ENCODE assay signal across 11 cellular contexts in the genomic region with DNA sequence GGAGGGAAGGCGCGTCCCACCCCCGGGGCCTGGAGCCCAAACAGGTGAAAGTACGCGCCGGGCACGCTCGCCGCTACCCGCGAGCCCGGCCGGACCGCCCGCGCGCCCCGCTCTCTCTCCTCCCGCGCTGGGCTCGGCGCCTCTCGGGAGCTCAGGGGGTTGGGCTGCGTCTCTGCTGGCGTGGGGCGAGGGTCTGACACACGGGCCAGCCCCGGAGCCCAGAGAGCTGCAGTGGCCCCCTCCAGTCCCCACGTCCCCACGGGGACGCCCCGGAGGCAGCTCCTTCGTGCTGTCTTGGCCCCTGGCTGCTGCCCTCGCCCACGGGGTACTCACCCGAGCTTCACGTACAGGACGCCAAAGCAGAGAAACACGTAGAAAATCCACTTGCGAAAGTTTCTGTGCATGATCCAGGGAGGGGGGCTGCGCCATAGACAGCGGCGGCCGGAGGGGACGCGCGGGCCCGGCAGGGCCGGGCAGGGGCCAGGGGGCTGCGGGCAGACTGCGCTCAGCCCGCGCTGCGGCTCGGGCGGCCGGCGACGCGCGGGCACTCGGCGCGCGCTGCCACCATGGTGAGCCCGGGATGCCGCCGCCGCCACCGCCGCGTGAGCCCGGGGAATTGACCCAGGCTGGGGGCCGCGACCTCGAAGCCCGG. TPM values are rescaled to one million over a fixed set of nuclear protein-coding genes. Genes with fewer than 3 reads are reported as not detected.
DNase-seq lines count a peak whose midpoint lies in the region; ATAC-seq, FAIRE-seq and TF ChIP-seq lines count a peak whose summit lies in the region.
"Had no signal": no experiment of that assay in that cellular context is flagged by ENCODE, and none has a peak within 500 bp of the region (broad histone marks: within the 10 kb centered on the region; RNA-seq: fewer than 3 reads in every experiment).

No MANE protein-coding gene starts in this region.

- peaks cover 20% of the 10 kb centered on the region for H3K27me3 Mint-ChIP-seq in activated naive CD4-positive, alpha-beta T cell treated with anti-CD3 and anti-CD28 coated beads, Interleukin-2, amount 50 U/mL, for 24 hours
- peaks cover 37% of the 10 kb centered on the region for H3K27me3 Mint-ChIP-seq in astrocyte (ENCODE audit: low read depth, unreplicated experiment)
- H3K27me3 Mint-ChIP-seq in CD4-positive, alpha-beta memory T cell, result peaks cover 25 to 26% of the 10 kb centered on the region in 2 donors

- TF ChIP-seq CTCF in astrocyte (IDR thresholded peaks at IDR 0.05; ENCODE audit: insufficient read depth, low read depth, low read length), result no peak

- H3K27ac ChIP-seq in astrocyte (ENCODE audit: low read depth, low read length), result no peak overlapping the region
- no peak overlapping the region for H3K27ac ChIP-seq in thymus (ENCODE audit: low read depth)
- H3K27ac ChIP-seq in CD4-positive, alpha-beta memory T cell (ENCODE audit: low read depth, low read length), result no peak overlapping the region

- H2AFZ ChIP-seq in astrocyte (ENCODE audit: low read depth, low read length), result no peak overlapping the region

- DNase-seq in activated naive CD4-positive, alpha-beta T cell treated with anti-CD3 and anti-CD28 coated beads, Interleukin-2, amount 50 U/mL, for 72 hours (ENCODE audit: low spot score in 2 of 2), result no peak
- DNase-seq in astrocyte (ENCODE audit: low read depth) (no peak), left kidney (ENCODE audit: low read depth, low spot score) (peak; percentile 55), hippocampal formation (lab: John Stamatoyannopoulos, UW) (no peak)
- DNase-seq in CD4-positive, alpha-beta memory T cell, result no peak

- H3K36me3 ChIP-seq in astrocyte (ENCODE audit: insufficient read depth, low read length) (no peaks in the 10 kb centered on the region), thymus (ENCODE audit: control insufficient read depth, insufficient read depth) (no peaks in the 10 kb centered on the region)
- no peaks in the 10 kb centered on the region for H3K36me3 ChIP-seq in CD4-positive, alpha-beta memory T cell (ENCODE audit: insufficient read depth, low read length)

- no peaks in the 10 kb centered on the region for H3K36me3 Mint-ChIP-seq in activated naive CD4-positive, alpha-beta T cell treated with anti-CD3 and anti-CD28 coated beads, Interleukin-2, amount 50 U/mL, for 24 hours
- no peaks in the 10 kb centered on the region for H3K36me3 Mint-ChIP-seq in activated naive CD4-positive, alpha-beta T cell treated with anti-CD3 and anti-CD28 coated beads, Interleukin-2, amount 50 U/mL, for 72 hours
- no peaks in the 10 kb centered on the region for H3K36me3 Mint-ChIP-seq in astrocyte (ENCODE audit: low read depth, unreplicated experiment)
- H3K36me3 Mint-ChIP-seq in CD4-positive, alpha-beta memory T cell, result no peaks in the 10 kb centered on the region
- H3K36me3 Mint-ChIP-seq: CD8-positive, alpha-beta T cell had no signal

- H3K27me3 ChIP-seq in astrocyte (ENCODE audit: insufficient read depth, low read length) (peaks cover 23% of the 10 kb centered on the region), thymus (ENCODE audit: control insufficient read depth, insufficient read depth) (peaks cover 69% of the 10 kb centered on the region)
- H3K27me3 ChIP-seq in CD4-positive, alpha-beta memory T cell (ENCODE audit: insufficient read depth, low read length), result peaks cover 23% of the 10 kb centered on the region

- no peak overlapping the region for H3K27ac Mint-ChIP-seq in activated naive CD4-positive, alpha-beta T cell treated with anti-CD3 and anti-CD28 coated beads, Interleukin-2, amount 50 U/mL, for 24 hours
- no peak overlapping the region for H3K27ac Mint-ChIP-seq in activated naive CD4-positive, alpha-beta T cell treated with anti-CD3 and anti-CD28 coated beads, Interleukin-2, amount 50 U/mL, for 72 hours
- no peak overlapping the region for H3K27ac Mint-ChIP-seq in astrocyte (ENCODE audit: unreplicated experiment)
- H3K27ac Mint-ChIP-seq in CD4-positive, alpha-beta memory T cell, result no peak overlapping the region
- H3K27ac Mint-ChIP-seq: CD8-positive, alpha-beta T cell; dendritic cell treated with granulocyte-macrophage colony-stimulating factor and Interleukin-4, amounts not matched to agents 40 ng/mL and 50 ng/mL, for 4 days had no signal

- intact Hi-C loops in CD4-positive, alpha-beta memory T cell (cut with micrococcal nuclease), result no loop called here

- H3K4me1 ChIP-seq in astrocyte (ENCODE audit: insufficient read depth, low read length) (peaks cover 20% of the 10 kb centered on the region), thymus (ENCODE audit: control insufficient read depth, insufficient read depth, low read length) (peaks cover 11% of the 10 kb centered on the region)
- peaks cover 20% of the 10 kb centered on the region for H3K4me1 ChIP-seq in CD4-positive, alpha-beta memory T cell (ENCODE audit: insufficient read depth, low read length)

- H3K4me3 Mint-ChIP-seq in activated naive CD4-positive, alpha-beta T cell treated with anti-CD3 and anti-CD28 coated beads, Interleukin-2, amount 50 U/mL, for 24 hours, result peak overlapping the region; percentile 42
- no peak overlapping the region for H3K4me3 Mint-ChIP-seq in astrocyte (ENCODE audit: unreplicated experiment)
- no peak overlapping the region for H3K4me3 Mint-ChIP-seq in CD4-positive, alpha-beta memory T cell
- H3K4me3 Mint-ChIP-seq: CD8-positive, alpha-beta T cell; dendritic cell treated with granulocyte-macrophage colony-stimulating factor and Interleukin-4, amounts not matched to agents 40 ng/mL and 50 ng/mL, for 4 days had no signal

- POLR2A ChIA-PET in CD4-positive, alpha-beta memory T cell (lab: Charles Lee; ENCODE audit: partially characterized antibody), result no interaction called here

- WGBS in thymus, result 2% methylated on average over 77 of the region's 77 CpGs

- no peak for ATAC-seq in activated naive CD4-positive, alpha-beta T cell treated with anti-CD3 and anti-CD28 coated beads, Interleukin-2, amount 50 U/mL, for 72 hours
- no peak for ATAC-seq in GM19397 (IDR thresholded peaks at IDR 0.05; ENCODE audit: unreplicated experiment)
- ATAC-seq: CD8-positive, alpha-beta T cell had no signal

- H3K9me3 ChIP-seq in astrocyte (ENCODE audit: insufficient read depth, low read depth, low read length), result no peaks in the 10 kb centered on the region
- no peaks in the 10 kb centered on the region for H3K9me3 ChIP-seq in thymus (ENCODE audit: control insufficient read depth)
- no peaks in the 10 kb centered on the region for H3K9me3 ChIP-seq in CD4-positive, alpha-beta memory T cell (ENCODE audit: control insufficient read depth in 1 of 2, low read length in 2 of 2)

- H3K9ac ChIP-seq in astrocyte (ENCODE audit: low read length), result peak overlapping the region; percentile 18

- H4K20me1 ChIP-seq in astrocyte (ENCODE audit: insufficient read depth, low read length), result peaks cover 41% of the 10 kb centered on the region

- H3K4me3 ChIP-seq in astrocyte (ENCODE audit: insufficient read depth, low read depth, low read length), result peak overlapping the region; percentile 42
- H3K4me3 ChIP-seq in thymus (ENCODE audit: low read length), result peak overlapping the region; percentile 27
- H3K4me3 ChIP-seq in CD4-positive, alpha-beta memory T cell (ENCODE audit: low read length in 2 of 2), result no peak overlapping the region

- H3K4me2 ChIP-seq in astrocyte (ENCODE audit: low read length), result peak overlapping the region; percentile 85

- H3K9me3 Mint-ChIP-seq in activated naive CD4-positive, alpha-beta T cell treated with anti-CD3 and anti-CD28 coated beads, Interleukin-2, amount 50 U/mL, for 24 hours, result no peaks in the 10 kb centered on the region
- no peaks in the 10 kb centered on the region for H3K9me3 Mint-ChIP-seq in activated naive CD4-positive, alpha-beta T cell treated with anti-CD3 and anti-CD28 coated beads, Interleukin-2, amount 50 U/mL, for 72 hours
- no peaks in the 10 kb centered on the region for H3K9me3 Mint-ChIP-seq in astrocyte (ENCODE audit: unreplicated experiment)
- H3K9me3 Mint-ChIP-seq in CD4-positive, alpha-beta memory T cell, result no peaks in the 10 kb centered on the region
- H3K9me3 Mint-ChIP-seq: CD8-positive, alpha-beta T cell; dendritic cell treated with granulocyte-macrophage colony-stimulating factor and Interleukin-4, amounts not matched to agents 40 ng/mL and 50 ng/mL, for 4 days had no signal

- no peak for FAIRE-seq in astrocyte (lab: Jason Lieb, UNC)

- peaks cover 7% of the 10 kb centered on the region for H3K4me1 Mint-ChIP-seq in activated naive CD4-positive, alpha-beta T cell treated with anti-CD3 and anti-CD28 coated beads, Interleukin-2, amount 50 U/mL, for 24 hours
- H3K4me1 Mint-ChIP-seq in astrocyte (ENCODE audit: low read depth, unreplicated experiment), result no peaks in the 10 kb centered on the region
- peaks cover 2 to 25% (median 7%) of the 10 kb centered on the region in 4 donors for H3K4me1 Mint-ChIP-seq in CD4-positive, alpha-beta memory T cell

- H3K79me2 ChIP-seq in astrocyte (ENCODE audit: insufficient read depth, low read length), result peaks cover 16% of the 10 kb centered on the region

- CTCF ChIA-PET in CD4-positive, alpha-beta memory T cell (lab: Charles Lee; ENCODE audit: partially characterized antibody), result no interaction called here

RNA-seq across cellular contexts. Expression of a gene that starts 0.5 kb away (rescaled TPM):
- total RNA-seq in activated naive CD4-positive, alpha-beta T cell treated with anti-CD3 and anti-CD28 coated beads, Interleukin-2, amount 50 U/mL, for 72 hours, result under 1 TPM in 1 of 2 donors, not detected in 1; 0.05 TPM
- total RNA-seq in astrocyte, result 1.6 and 1.7 TPM in 2 replicates
- 0.96 TPM for polyA plus RNA-seq in thymus
- not detected for total RNA-seq in CD4-positive, alpha-beta memory T cell
- polyA plus RNA-seq in CD4-positive, alpha-beta memory T cell, result not detected
- total RNA-seq: CD8-positive, alpha-beta T cell; LHCN-M2 had no signal

Comparison
In these comparisons a context has a peak if more than half of its experiments do, and no peak if none do; other contexts are left out.
1. H3K4me3 ChIP-seq: peak in astrocyte (single experiment) and thymus (single experiment); none in CD4-positive, alpha-beta memory T cell (0 of 2).